Comparison of ENCODE assay signal across 13 cellular contexts in genomic region chr3:109072208-109072607, GRCh38. TPM values are rescaled to one million over a fixed set of nuclear protein-coding genes. Genes with fewer than 3 reads are reported as not detected.
DNase-seq lines count a peak whose midpoint lies in the region; ATAC-seq and TF ChIP-seq lines count a peak whose summit lies in the region.
"Had no signal": no experiment of that assay in that cellular context is flagged by ENCODE, and none has a peak within 500 bp of the region (broad histone marks: within the 10 kb centered on the region; RNA-seq: fewer than 3 reads in every experiment).

No MANE protein-coding gene starts in this region.

- no peak overlapping the region for H3K9ac ChIP-seq in DND-41 (ENCODE audit: low read depth, low read length)

- H3K4me3 Mint-ChIP-seq in type B pancreatic cell: no peak overlapping the region
- H3K4me3 Mint-ChIP-seq: CD8-positive, alpha-beta T cell had no signal

- no peaks in the 10 kb centered on the region for H4K20me1 ChIP-seq in DND-41 (ENCODE audit: insufficient read depth, low read length)

- H2AFZ ChIP-seq in DND-41 (ENCODE audit: low read depth, low read length): no peak overlapping the region

- no peak overlapping the region for H3K4me3 ChIP-seq in DND-41 (ENCODE audit: low read depth in 1 of 2, low read length in 2 of 2)
- H3K4me3 ChIP-seq: SJSA1, spleen had no signal

- H3K4me2 ChIP-seq in DND-41 (ENCODE audit: insufficient read depth, low read length): no peak overlapping the region

- H3K36me3 Mint-ChIP-seq in type B pancreatic cell: no peaks in the 10 kb centered on the region
- H3K36me3 Mint-ChIP-seq: CD8-positive, alpha-beta T cell had no signal

- no peaks in the 10 kb centered on the region for H3K4me1 ChIP-seq in DND-41 (ENCODE audit: insufficient read depth, low read length)
- H3K4me1 ChIP-seq: SJSA1 had no signal

- peaks cover 3% of the 10 kb centered on the region for H3K27me3 Mint-ChIP-seq in type B pancreatic cell

- peak; percentile 70; the same call in 2 of the 3 replicates for ATAC-seq in DND-41 (ENCODE audit: insufficient read depth, low read depth)
- ATAC-seq in GM19324 (IDR thresholded peaks at IDR 0.05; ENCODE audit: low FRiP score, unreplicated experiment): peak; percentile 89
- peak; percentile 85 for ATAC-seq in HG02870 (IDR thresholded peaks at IDR 0.05; ENCODE audit: unreplicated experiment)
- ATAC-seq: CD8-positive, alpha-beta T cell had no signal

- no peak for TF ChIP-seq CTCF in DND-41 (IDR thresholded peaks at IDR 0.05; ENCODE audit: borderline replicate concordance, extremely low read depth, low read length, poor library complexity, severe bottlenecking)
- TF ChIP-seq CTCF in type B pancreatic cell (conservative IDR thresholded peaks at IDR 0.05): no peak

- no peak overlapping the region for H3K27ac Mint-ChIP-seq in type B pancreatic cell
- H3K27ac Mint-ChIP-seq: CD8-positive, alpha-beta T cell had no signal

- no peaks in the 10 kb centered on the region for H3K27me3 ChIP-seq in DND-41 (ENCODE audit: insufficient read depth, low read length, poor library complexity)
- H3K27me3 ChIP-seq: heart right ventricle, SJSA1, spleen had no signal

- H3K79me2 ChIP-seq in DND-41 (ENCODE audit: insufficient read depth, low read length): no peaks in the 10 kb centered on the region

- H3K9me3 ChIP-seq in DND-41 (ENCODE audit: insufficient read depth, low read length, severe bottlenecking): no peaks in the 10 kb centered on the region
- H3K9me3 ChIP-seq: SJSA1 had no signal

- no peaks in the 10 kb centered on the region for H3K4me1 Mint-ChIP-seq in type B pancreatic cell (ENCODE audit: unreplicated experiment)

- H3K27ac ChIP-seq in DND-41 (ENCODE audit: low read length): no peak overlapping the region
- H3K27ac ChIP-seq: heart right ventricle, SJSA1, spleen had no signal

- no peaks in the 10 kb centered on the region for H3K9me3 Mint-ChIP-seq in type B pancreatic cell
- H3K9me3 Mint-ChIP-seq: CD8-positive, alpha-beta T cell had no signal

- DNase-seq in DND-41 (peak; percentile 10), MV-4-11 (lab: John Stamatoyannopoulos, UW) (peak; percentile 46), AG08395 (ENCODE audit: low spot score) (no peak), NCI-H345 treated with DMSO at 0.1 percent for 48 hours (lab: John Stamatoyannopoulos, UW; ENCODE audit: unreplicated experiment) (no peak), T-helper 9 cell (no peak), type B pancreatic cell (ENCODE audit: extremely low spot score, unreplicated experiment) (no peak)
- DNase-seq: activated CD8-positive, alpha-beta memory T cell treated with anti-CD3 and anti-CD28 coated beads, Interleukin-2, amount 50 U/mL, for 4 hours; CD8-positive, alpha-beta T cell; spleen had no signal

- H3K36me3 ChIP-seq in DND-41 (ENCODE audit: insufficient read depth, low read length): no peaks in the 10 kb centered on the region
- H3K36me3 ChIP-seq: heart right ventricle, SJSA1, spleen had no signal

RNA-seq across cellular contexts. Expression of gene MORC1, which starts 45.7 kb away (rescaled TPM):
- not detected in 2 replicates for total RNA-seq in type B pancreatic cell (ENCODE audit: low replicate concordance)
- total RNA-seq: CD8-positive, alpha-beta T cell; heart right ventricle; SJSA1 had no signal

Comparison
In these comparisons a context has a peak if more than half of its experiments do, and no peak if none do; other contexts are left out.
1. DNase-seq: peak in DND-41 (single experiment) and MV-4-11 (single experiment); none in AG08395 (single experiment), NCI-H345 treated with DMSO at 0.1 percent for 48 hours (single experiment), T-helper 9 cell (single experiment) and type B pancreatic cell (single experiment).
2. Peak in every context shown above with its lines, with median percentiles within 50 percentile points of each other: ATAC-seq.